Comparison of ENCODE assay signal across 8 cellular contexts in genomic region chr3:56702487-56703315, GRCh38. TPM values are rescaled to one million over a fixed set of nuclear protein-coding genes. Genes with fewer than 3 reads are reported as not detected.
DNase-seq lines count a peak whose midpoint lies in the region; ATAC-seq and TF ChIP-seq lines count a peak whose summit lies in the region.

No MANE protein-coding gene starts in this region.

- H3K4me3 Mint-ChIP-seq in T-helper 17 cell: no peak overlapping the region

- H3K4me1 ChIP-seq in lung (ENCODE audit: control insufficient read depth in 2 of 2, insufficient read depth in 2 of 2, low read length in 2 of 2): no peaks in the 10 kb centered on the region
- H3K4me1 ChIP-seq in thyroid gland: no peaks in the 10 kb centered on the region

- H3K9me3 ChIP-seq in T-helper 17 cell (ENCODE audit: control insufficient read depth, low read length, poor library complexity, severe bottlenecking) (no peaks in the 10 kb centered on the region), lung (ENCODE audit: control insufficient read depth in 2 of 2, insufficient read depth in 1 of 2, low read length in 1 of 2) (no peaks in the 10 kb centered on the region), thyroid gland (no peaks in the 10 kb centered on the region)

- ATAC-seq in T-helper 17 cell: peak; percentile 75
- ATAC-seq in lung (ENCODE audit: insufficient read depth, low FRiP score): peak; percentile 62

- DNase-seq in A172 (ENCODE audit: low spot score): peak; percentile 60
- peak; percentile 76 for DNase-seq in GM03348 (ENCODE audit: low spot score)
- peak; percentile 12 for DNase-seq in NCI-H1694 (lab: John Stamatoyannopoulos, UW)
- DNase-seq in T-helper 17 cell: peak in 1 of 3 donors; percentile 26
- DNase-seq in dermis microvascular lymphatic vessel endothelial cell (ENCODE audit: low read depth in 2 of 2): peak; percentile 63 to 77
- DNase-seq in lung (ENCODE audit: low spot score): peak; percentile 50
- peak; percentile 21 to 42 for DNase-seq in thyroid gland
- DNase-seq in activated effector memory CD4-positive, alpha-beta T cell treated with anti-CD3 and anti-CD28 coated beads, Interleukin-2, amount 50 U/mL, for 16 hours: no peak

- no peak for TF ChIP-seq POLR2A in thyroid gland (IDR thresholded peaks at IDR 0.05)

- H3K27ac ChIP-seq in lung (ENCODE audit: low read depth in 1 of 2, low read length in 1 of 2) (no peak overlapping the region), thyroid gland (no peak overlapping the region)

- H3K4me1 Mint-ChIP-seq in T-helper 17 cell: peaks cover 14% of the 10 kb centered on the region

- H3K27me3 Mint-ChIP-seq in T-helper 17 cell: no peaks in the 10 kb centered on the region

- H3K36me3 ChIP-seq in lung (ENCODE audit: control insufficient read depth in 2 of 2, insufficient read depth in 2 of 2, low read length in 2 of 2) (no peaks in the 10 kb centered on the region), thyroid gland (no peaks in the 10 kb centered on the region)

- H3K27me3 ChIP-seq in lung (ENCODE audit: control insufficient read depth, insufficient read depth) (no peaks in the 10 kb centered on the region), thyroid gland (no peaks in the 10 kb centered on the region)

- no peak overlapping the region for H3K4me3 ChIP-seq in lung
- H3K4me3 ChIP-seq in thyroid gland (replicated peaks in 1 of 3): no peak overlapping the region

- H3K36me3 Mint-ChIP-seq in T-helper 17 cell (ENCODE audit: low read depth): peaks cover 2% of the 10 kb centered on the region

- TF ChIP-seq CTCF in lung (IDR thresholded peaks at IDR 0.05; ENCODE audit: control extremely low read depth, extremely low read depth): peak; percentile 87
- TF ChIP-seq CTCF in thyroid gland (IDR thresholded peaks at IDR 0.05): peak; percentile 57 to 93 (median 78)

- intact Hi-C loops in thyroid gland (cut with DNase I): loop anchor here (2.0 kb wide), 2 partner anchors 96 to 288 kb away; no protein-coding TSS in a partner anchor

- no peak overlapping the region for H3K27ac Mint-ChIP-seq in T-helper 17 cell

- WGBS in lung, 2 donors: 37 to 39% methylated on average over 5 of the region's 5 CpGs
- WGBS in thyroid gland, 2 donors: 28 to 32% methylated on average over 5 of the region's 5 CpGs

RNA-seq across cellular contexts. Expression of gene TASOR, which starts 19.6 kb away (rescaled TPM):
- 64.3 and 78.6 TPM in 2 replicates for total RNA-seq in A172 (2014; rRNA removed; shearing (Covaris generic))
- total RNA-seq in T-helper 17 cell: 10 to 100 TPM; 57.3 TPM
- 57.4 and 61.1 TPM in 2 replicates for total RNA-seq in dermis microvascular lymphatic vessel endothelial cell
- total RNA-seq in lung: 100 to 1,000 TPM in 1 of 2 donors, 10 to 100 TPM in 1; 44.4 to 124 TPM
- polyA plus RNA-seq in lung: 10 to 100 TPM; 20.1 to 23.8 TPM
- 100 to 1,000 TPM in 3 of 4 donors, 10 to 100 TPM in 1; 93.7 to 129 (median 103) TPM for total RNA-seq in thyroid gland
